8 cellular contexts compared by ENCODE assay signal in the genomic region with DNA sequence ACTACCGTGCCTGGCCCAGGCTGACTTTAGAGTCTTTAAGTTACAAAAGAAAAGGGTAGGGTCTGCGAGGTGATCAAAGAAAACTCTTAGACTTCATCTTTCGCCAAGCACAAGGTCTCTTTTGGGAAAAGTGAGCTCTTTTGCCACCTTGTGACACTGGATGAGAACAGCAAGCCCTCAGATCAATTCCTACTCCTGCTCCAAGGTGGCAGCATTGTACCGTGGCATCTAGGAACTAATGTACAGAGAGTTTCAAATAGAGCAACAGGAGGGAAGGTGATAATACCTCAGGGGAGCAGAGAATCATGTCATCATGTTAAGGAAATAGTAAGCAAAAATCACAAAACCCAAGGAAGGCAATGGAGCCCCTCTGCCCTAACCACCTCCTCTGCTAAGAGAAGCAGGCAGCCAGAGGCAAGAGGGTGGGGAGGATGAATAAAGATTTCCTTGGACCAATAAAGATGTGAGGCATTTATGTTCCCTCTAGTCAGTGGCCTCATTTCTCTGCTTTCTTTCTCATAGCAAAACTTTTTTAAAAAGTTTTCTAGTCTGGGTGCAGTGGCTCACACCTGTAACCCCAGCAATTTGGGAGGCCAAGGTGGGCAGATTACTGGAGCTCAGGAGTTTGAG. TPM values are rescaled to one million over a fixed set of nuclear protein-coding genes. Genes with fewer than 3 reads are reported as not detected.
A peak's percentile ranks its signal among the peaks of the same experiment; 100 is the strongest.
DNase-seq lines count a peak whose midpoint lies in the region; ATAC-seq and TF ChIP-seq lines count a peak whose summit lies in the region.

No MANE protein-coding gene starts in this region.

- no peaks in the 10 kb centered on the region for H3K9me3 ChIP-seq in CD4-positive, CD25-positive, alpha-beta regulatory T cell (ENCODE audit: control insufficient read depth in 2 of 2, low read length in 2 of 2)
- H3K9me3 ChIP-seq in heart right ventricle = no peaks in the 10 kb centered on the region

- peak; percentile 64 to 96 (median 89) for TF ChIP-seq CTCF in heart right ventricle (IDR thresholded peaks at IDR 0.05)

- H3K4me1 Mint-ChIP-seq in CD4-positive, CD25-positive, alpha-beta regulatory T cell = peaks cover 0 to 6% (median 6%) of the 10 kb centered on the region in 4 donors

- no peak overlapping the region for H3K4me3 Mint-ChIP-seq in CD4-positive, CD25-positive, alpha-beta regulatory T cell

- H3K36me3 ChIP-seq in CD4-positive, CD25-positive, alpha-beta regulatory T cell (ENCODE audit: control insufficient read depth, insufficient read depth, low read length) = no peaks in the 10 kb centered on the region
- H3K36me3 ChIP-seq in heart right ventricle = no peaks in the 10 kb centered on the region

- peak overlapping the region in 1 of 3 donors; percentile 6 for H3K27ac Mint-ChIP-seq in CD4-positive, CD25-positive, alpha-beta regulatory T cell

- WGBS in heart right ventricle, 2 donors = 11 to 14% methylated on average over 4 of the region's 4 CpGs

- no peak overlapping the region for H3K4me3 ChIP-seq in CD4-positive, CD25-positive, alpha-beta regulatory T cell (ENCODE audit: low read depth, low read length)
- H3K4me3 ChIP-seq in heart right ventricle = no peak overlapping the region

- H3K27ac ChIP-seq in CD4-positive, CD25-positive, alpha-beta regulatory T cell (ENCODE audit: insufficient read depth, low read length, poor library complexity, severe bottlenecking) = no peak overlapping the region
- no peak overlapping the region for H3K27ac ChIP-seq in heart right ventricle

- H3K36me3 Mint-ChIP-seq in CD4-positive, CD25-positive, alpha-beta regulatory T cell = no peaks in the 10 kb centered on the region

- H3K27me3 Mint-ChIP-seq in CD4-positive, CD25-positive, alpha-beta regulatory T cell = no peaks in the 10 kb centered on the region

- H3K27me3 ChIP-seq in CD4-positive, CD25-positive, alpha-beta regulatory T cell (ENCODE audit: control insufficient read depth, insufficient read depth, low read length) = no peaks in the 10 kb centered on the region
- H3K27me3 ChIP-seq in heart right ventricle = no peaks in the 10 kb centered on the region

- intact Hi-C loops in heart right ventricle (cut with DNase I) = loop anchor here in 2 of 10 donors (5.0 to 10.0 kb wide), 2 partner anchors 34 to 769 kb away; a partner anchor contains a TSS

- peak; percentile 87 to 89 for ATAC-seq in CD4-positive, CD25-positive, alpha-beta regulatory T cell (ENCODE audit: low read depth in 2 of 2)
- peak; percentile 61 for ATAC-seq in GM21825 (IDR thresholded peaks at IDR 0.05; ENCODE audit: unreplicated experiment)
- ATAC-seq in heart right ventricle = peak; percentile 72 to 90 (median 84)
- no peak for ATAC-seq in GM21515 (IDR thresholded peaks at IDR 0.05; ENCODE audit: unreplicated experiment)

- peaks cover 5% of the 10 kb centered on the region for H3K4me1 ChIP-seq in CD4-positive, CD25-positive, alpha-beta regulatory T cell (ENCODE audit: control insufficient read depth, insufficient read depth, low read length, poor library complexity, severe bottlenecking)
- peaks cover 0 to 2% (median 0%) of the 10 kb centered on the region in 9 donors for H3K4me1 ChIP-seq in heart right ventricle

- H3K9me3 Mint-ChIP-seq in CD4-positive, CD25-positive, alpha-beta regulatory T cell = no peaks in the 10 kb centered on the region

- peak; percentile 31 to 87 (median 63) for DNase-seq in CD4-positive, CD25-positive, alpha-beta regulatory T cell
- DNase-seq in NCI-H187 (lab: John Stamatoyannopoulos, UW) (peak; percentile 9 to 34), SW 1271 (lab: John Stamatoyannopoulos, UW) (peak; percentile 48 to 85), heart right ventricle (peak in 1 of 2 donors; percentile 53), retina (peak; percentile 68)
- peak; percentile 24 for DNase-seq in activated naive CD8-positive, alpha-beta T cell treated with anti-CD3 and anti-CD28 coated beads, Interleukin-2, amount 50 U/mL, for 16 hours (ENCODE audit: low read depth, low spot score)

RNA-seq across cellular contexts. Expression of a gene that starts 2.1 kb away (rescaled TPM):
- total RNA-seq in CD4-positive, CD25-positive, alpha-beta regulatory T cell = not detected
- polyA plus RNA-seq in CD4-positive, CD25-positive, alpha-beta regulatory T cell = under 1 TPM in 1 of 4 donors, not detected in 3; 0.09 TPM
- total RNA-seq in heart right ventricle = not detected
- not detected for polyA plus RNA-seq in heart right ventricle

RNA-seq across cellular contexts. Expression of a gene that starts 33.0 kb away (rescaled TPM):
- 42.9 TPM for total RNA-seq in CD4-positive, CD25-positive, alpha-beta regulatory T cell
- 1 to 10 TPM; 7.4 to 9.8 (median 9.5) TPM for polyA plus RNA-seq in CD4-positive, CD25-positive, alpha-beta regulatory T cell
- total RNA-seq in heart right ventricle = 10 to 100 TPM; 14.7 to 28.0 (median 17.3) TPM
- polyA plus RNA-seq in heart right ventricle = 10 to 100 TPM in 1 of 2 donors, 1 to 10 TPM in 1; 5.6 to 10.3 TPM

RNA-seq across cellular contexts. Expression of a gene that starts 33.0 kb away (rescaled TPM):
- total RNA-seq in CD4-positive, CD25-positive, alpha-beta regulatory T cell = 20.2 TPM
- polyA plus RNA-seq in CD4-positive, CD25-positive, alpha-beta regulatory T cell = 10 to 100 TPM in 1 of 4 donors, 1 to 10 TPM in 3; 6.3 to 11.1 (median 6.5) TPM
- total RNA-seq in heart right ventricle = 10 to 100 TPM; 11.3 to 18.4 (median 13.4) TPM
- polyA plus RNA-seq in heart right ventricle = 1 to 10 TPM; 6.7 to 9.0 TPM
